ENCODE assay signal across 14 cellular contexts in the genomic region with DNA sequence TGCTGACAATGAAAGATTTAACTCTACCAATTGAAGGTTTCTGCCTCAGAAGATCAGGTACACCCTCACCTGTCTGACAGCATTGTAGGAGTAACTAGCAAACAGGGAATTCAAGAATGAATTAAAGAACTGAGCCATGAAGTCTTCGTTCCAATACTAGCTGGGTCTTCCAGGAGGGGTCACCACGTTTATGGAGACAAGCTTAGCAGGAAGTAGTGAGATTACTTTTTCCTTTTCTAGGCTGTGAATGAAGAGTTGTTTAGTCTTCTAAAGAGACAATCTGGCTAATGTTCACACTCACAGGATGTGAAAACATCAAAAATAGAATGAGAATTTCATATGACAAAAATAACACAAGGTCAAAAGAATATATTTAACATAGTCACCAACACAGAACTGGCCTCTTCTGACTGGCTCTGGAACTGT. TPM values are rescaled to one million over a fixed set of nuclear protein-coding genes. Genes with fewer than 3 reads are reported as not detected.
DNase-seq lines count a peak whose midpoint lies in the region; ATAC-seq, FAIRE-seq and TF ChIP-seq lines count a peak whose summit lies in the region.
"Had no signal": no experiment of that assay in that cellular context is flagged by ENCODE, and none has a peak within 500 bp of the region (broad histone marks: within the 10 kb centered on the region; RNA-seq: fewer than 3 reads in every experiment).

No MANE protein-coding gene starts in this region.

- DNase-seq in adrenal gland (no peak), RCC 7860 (ENCODE audit: low spot score) (no peak), 8988T (no peak)
- DNase-seq: activated CD4-positive, alpha-beta memory T cell treated with anti-CD3 and anti-CD28 coated beads, Interleukin-2, amount 10 ng/mL, durations not matched to agents 7 days and 5 days; activated naive CD4-positive, alpha-beta T cell treated with anti-CD3 and anti-CD28 coated beads, Interleukin-2, amount 50 U/mL, for 16 hours; NCI-H1436; T-helper 1 cell had no signal

- no peak for FAIRE-seq in RCC 7860 (lab: Jason Lieb, UNC)
- FAIRE-seq: colon had no signal

- no peak overlapping the region for H3K27ac ChIP-seq in adrenal gland
- H3K27ac ChIP-seq: BLaER1 had no signal

- no peaks in the 10 kb centered on the region for H3K27me3 ChIP-seq in adrenal gland
- H3K27me3 ChIP-seq: BLaER1 had no signal

- H3K4me1 ChIP-seq in adrenal gland (replicated peaks in 1 of 2), result no peaks in the 10 kb centered on the region

- no peak for TF ChIP-seq CTCF in adrenal gland (IDR thresholded peaks at IDR 0.05)

- ATAC-seq in GM18519 (IDR thresholded peaks at IDR 0.05; ENCODE audit: low FRiP score, unreplicated experiment), result peak; percentile 47
- ATAC-seq in GM21367 (IDR thresholded peaks at IDR 0.05; ENCODE audit: unreplicated experiment), result peak; percentile 52
- peak; percentile 55 for ATAC-seq in HG02943 (IDR thresholded peaks at IDR 0.05; ENCODE audit: low read depth, unreplicated experiment)
- peak; percentile 54 for ATAC-seq in HG03558 (IDR thresholded peaks at IDR 0.05; ENCODE audit: extremely low read depth, unreplicated experiment)
- no peak for ATAC-seq in esophagus mucosa

- no peak for TF ChIP-seq POLR2A in adrenal gland (IDR thresholded peaks at IDR 0.05)

- no peaks in the 10 kb centered on the region for H3K9me3 ChIP-seq in adrenal gland (replicated peaks in 1 of 3)
- H3K9me3 ChIP-seq: BLaER1 had no signal

- 76 to 79% (median 77%) methylated on average over 2 of the region's 2 CpGs for WGBS in adrenal gland, 4 donors

- H3K36me3 ChIP-seq in adrenal gland (replicated peaks in 1 of 2), result no peaks in the 10 kb centered on the region
- H3K36me3 ChIP-seq: BLaER1 had no signal

- H3K4me3 ChIP-seq in adrenal gland, result no peak overlapping the region
- H3K4me3 ChIP-seq: BLaER1 had no signal

- intact Hi-C loops in adrenal gland (cut with DNase I), result no loop called here

RNA-seq across cellular contexts. Expression of a gene that starts 54.9 kb away (rescaled TPM):
- total RNA-seq in adrenal gland (under 1 TPM in 1 of 8 donors, not detected in 7; 0.14 TPM), esophagus mucosa (not detected)
- polyA plus RNA-seq in adrenal gland, result 1 to 10 TPM in 1 of 3 donors, under 1 TPM in 2; 0.40 to 1.1 (median 0.80) TPM
- total RNA-seq: activated CD4-positive, alpha-beta memory T cell treated with anti-CD3 and anti-CD28 coated beads, Interleukin-2, amount 10 ng/mL, durations not matched to agents 7 days and 5 days had no signal
